Comparison of ENCODE assay signal across 8 cellular contexts in the genomic region with DNA sequence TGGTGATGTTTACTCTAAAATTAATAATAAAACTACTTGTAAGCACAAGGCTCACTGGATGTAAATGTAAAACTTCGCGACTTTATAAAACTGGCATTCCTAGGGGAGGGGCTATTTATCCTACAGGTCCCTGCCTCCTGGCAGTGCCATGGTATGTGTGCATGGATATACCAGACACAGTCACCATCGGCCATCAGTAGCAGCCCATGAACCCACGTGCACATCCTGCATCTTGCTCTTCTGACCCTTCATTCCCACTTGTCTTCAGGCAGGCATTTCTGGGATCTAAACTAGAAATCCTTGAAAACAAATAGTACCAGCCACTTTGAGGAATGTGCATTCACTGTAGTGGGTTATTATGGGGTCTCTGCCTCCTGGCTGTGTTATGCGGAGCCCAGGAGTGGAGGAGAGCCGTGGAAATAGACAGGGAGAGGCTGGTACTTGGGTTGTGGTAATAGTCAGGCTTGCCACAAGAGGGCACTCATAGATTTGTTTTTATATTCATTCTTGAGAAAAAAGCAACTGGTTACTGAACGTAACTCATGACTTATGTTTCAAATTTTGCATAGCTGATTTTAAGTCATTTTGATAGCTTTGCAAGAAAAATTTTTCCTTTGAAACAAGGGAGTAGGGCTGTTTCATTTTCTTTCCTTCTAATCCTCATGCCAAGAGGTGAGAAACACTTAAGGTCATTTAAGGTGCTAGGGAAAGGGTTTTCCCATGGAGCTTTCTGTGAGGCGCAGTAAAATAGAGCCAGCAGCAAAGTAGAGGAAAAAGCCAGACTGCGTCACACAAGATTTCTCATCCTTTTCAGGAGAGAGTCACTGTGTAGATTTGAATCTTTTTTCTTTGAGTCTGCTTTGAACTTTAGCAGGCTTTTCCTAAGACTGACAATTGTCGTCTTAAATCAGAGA. TPM values are rescaled to one million over a fixed set of nuclear protein-coding genes. Genes with fewer than 3 reads are reported as not detected.
DNase-seq lines count a peak whose midpoint lies in the region; ATAC-seq, FAIRE-seq and TF ChIP-seq lines count a peak whose summit lies in the region.

No MANE protein-coding gene starts in this region.

- H3K4me3 ChIP-seq in DND-41 (ENCODE audit: low read depth in 1 of 2, low read length in 2 of 2) = no peak overlapping the region
- no peak overlapping the region for H3K4me3 ChIP-seq in retinal pigment epithelial cell (ENCODE audit: low read length)

- H3K4me2 ChIP-seq in DND-41 (ENCODE audit: insufficient read depth, low read length) = no peak overlapping the region

- peaks cover 3% of the 10 kb centered on the region for H3K36me3 ChIP-seq in DND-41 (ENCODE audit: insufficient read depth, low read length)

- ATAC-seq in DND-41 (ENCODE audit: insufficient read depth, low read depth) (peak; percentile 77), left ventricle myocardium superior (peak; percentile 69), HG02885 (IDR thresholded peaks at IDR 0.05; ENCODE audit: poor library complexity, unreplicated experiment) (no peak)

- H3K9ac ChIP-seq in DND-41 (ENCODE audit: low read depth, low read length) = no peak overlapping the region

- in situ Hi-C loops in KBM-7 (cut with MboI; ENCODE audit: low pct_unique_long_range_greater_than_20kb, low sequenced_read_pairs) = no loop called here

- no peaks in the 10 kb centered on the region for H3K27me3 ChIP-seq in DND-41 (ENCODE audit: insufficient read depth, low read length, poor library complexity)

- H3K27ac ChIP-seq in DND-41 (ENCODE audit: low read length) = no peak overlapping the region

- H3K9me3 ChIP-seq in DND-41 (ENCODE audit: insufficient read depth, low read length, severe bottlenecking) = no peaks in the 10 kb centered on the region

- no peaks in the 10 kb centered on the region for H4K20me1 ChIP-seq in DND-41 (ENCODE audit: insufficient read depth, low read length)

- FAIRE-seq in H54 (lab: Jason Lieb, UNC) = no peak

- peak; percentile 82 for TF ChIP-seq CTCF in DND-41 (IDR thresholded peaks at IDR 0.05; ENCODE audit: borderline replicate concordance, extremely low read depth, low read length, poor library complexity, severe bottlenecking)
- peak; percentile 65 for TF ChIP-seq CTCF in retinal pigment epithelial cell (conservative IDR thresholded peaks at IDR 0.05; ENCODE audit: low read depth, low read length)

- H3K79me2 ChIP-seq in DND-41 (ENCODE audit: insufficient read depth, low read length) = no peaks in the 10 kb centered on the region

- no peak overlapping the region for H2AFZ ChIP-seq in DND-41 (ENCODE audit: low read depth, low read length)

- TF ChIP-seq POLR2A in H54 (IDR thresholded peaks at IDR 0.05; ENCODE audit: low read depth, low read length) = no peak

- intact Hi-C loops in left ventricle myocardium superior (cut with micrococcal nuclease) = loop anchor here (5.0 kb wide), 1 partner anchor 210 kb away; no protein-coding TSS in a partner anchor

- no peaks in the 10 kb centered on the region for H3K4me1 ChIP-seq in DND-41 (ENCODE audit: insufficient read depth, low read length)

- DNase-seq in DND-41 (peak; percentile 63), KBM-7 (peak; percentile 77), RPMI8226 (peak; percentile 53), amniotic epithelial cell (ENCODE audit: low read depth) (peak; percentile 68), left ventricle myocardium superior (no peak), retinal pigment epithelial cell (ENCODE audit: low read depth) (peak; percentile 30), H54 (ENCODE audit: insufficient read length, low spot score) (no peak)

RNA-seq across cellular contexts. Expression of a gene that starts 17.4 kb away (rescaled TPM):
- 101 TPM for total RNA-seq in left ventricle myocardium superior

RNA-seq across cellular contexts. Expression of a gene that starts 51.3 kb away (rescaled TPM):
- 17.7 TPM for total RNA-seq in left ventricle myocardium superior

Comparison
In these comparisons a context has a peak if more than half of its experiments do, and no peak if none do; other contexts are left out.
1. DNase-seq: peak in DND-41 (single experiment), KBM-7 (single experiment), RPMI8226 (single experiment), amniotic epithelial cell (single experiment) and retinal pigment epithelial cell (single experiment); none in left ventricle myocardium superior (single experiment) and H54 (single experiment).